Comparison of ENCODE assay signal across 22 cellular contexts in genomic region chr6:3715285-3715684, GRCh38.
"Had no signal": no experiment of that assay in that cellular context is flagged by ENCODE, and none has a peak within 500 bp of the region (broad histone marks: within the 10 kb centered on the region; RNA-seq: fewer than 3 reads in every experiment).

No MANE protein-coding gene starts in this region.

- DNase-seq: activated CD4-positive, alpha-beta T cell treated with anti-CD3 and anti-CD28 coated beads for 36 hours; activated CD4-positive, alpha-beta T cell treated with anti-CD3 and anti-CD28 coated beads, Interleukin-2, amount 50 U/mL, for 4 hours; activated CD4-positive, CD25-positive, alpha-beta regulatory T cell; activated effector memory CD4-positive, alpha-beta T cell treated with Interleukin-2 at 50 U/mL for 16 hours; activated naive CD4-positive, alpha-beta T cell treated with anti-CD3 and anti-CD28 coated beads for 36 hours; activated naive CD8-positive, alpha-beta T cell treated with anti-CD3 and anti-CD28 coated beads for 36 hours; activated T-cell treated with anti-CD3 and anti-CD28 coated beads for 4 hours; activated T-cell treated with anti-CD3 and anti-CD28 coated beads, Interleukin-2, amount 50 U/mL, for 72 hours; adrenal gland; aorta; endodermal cell; kidney glomerular epithelial cell; left lung; right cardiac atrium; spleen; stimulated activated naive CD4-positive, alpha-beta T cell; T-helper 2 cell; tibial artery had no signal

- H3K9me3 ChIP-seq: adrenal gland, suprapubic skin, tibial artery had no signal

- H3K4me3 Mint-ChIP-seq: activated CD4-positive, alpha-beta T cell treated with anti-CD3 and anti-CD28 coated beads for 36 hours; activated naive CD4-positive, alpha-beta T cell treated with anti-CD3 and anti-CD28 coated beads for 36 hours; activated naive CD8-positive, alpha-beta T cell treated with anti-CD3 and anti-CD28 coated beads for 36 hours; activated T-cell treated with anti-CD3 and anti-CD28 coated beads, Interleukin-2, amount 50 U/mL, for 72 hours; brain; endodermal cell; nephron had no signal

- H3K9me3 Mint-ChIP-seq: activated naive CD4-positive, alpha-beta T cell treated with anti-CD3 and anti-CD28 coated beads for 36 hours; activated naive CD8-positive, alpha-beta T cell treated with anti-CD3 and anti-CD28 coated beads for 36 hours; activated T-cell treated with anti-CD3 and anti-CD28 coated beads, Interleukin-2, amount 50 U/mL, for 72 hours had no signal

- H3K27me3 Mint-ChIP-seq: activated naive CD8-positive, alpha-beta T cell treated with anti-CD3 and anti-CD28 coated beads for 36 hours; brain had no signal

- ATAC-seq: activated CD4-positive, alpha-beta T cell treated with anti-CD3 and anti-CD28 coated beads for 36 hours; activated T-cell treated with anti-CD3 and anti-CD28 coated beads, Interleukin-2, amount 50 U/mL, for 72 hours; left lung; right cardiac atrium had no signal

- H3K36me3 Mint-ChIP-seq: activated naive CD8-positive, alpha-beta T cell treated with anti-CD3 and anti-CD28 coated beads for 36 hours had no signal

- H3K27ac Mint-ChIP-seq: activated CD4-positive, alpha-beta T cell treated with anti-CD3 and anti-CD28 coated beads for 36 hours; activated naive CD4-positive, alpha-beta T cell treated with anti-CD3 and anti-CD28 coated beads for 36 hours; activated naive CD8-positive, alpha-beta T cell treated with anti-CD3 and anti-CD28 coated beads for 36 hours; activated T-cell treated with anti-CD3 and anti-CD28 coated beads, Interleukin-2, amount 50 U/mL, for 72 hours; brain; endodermal cell; nephron had no signal

- H3K27ac ChIP-seq: adrenal gland, left lung, spleen, suprapubic skin, tibial artery had no signal

- H3K4me1 ChIP-seq: adrenal gland, left lung, spleen, suprapubic skin had no signal

- H3K36me3 ChIP-seq: adrenal gland, left lung, spleen, suprapubic skin had no signal

- H3K27me3 ChIP-seq: adrenal gland, left lung, spleen, suprapubic skin, tibial artery had no signal

- H3K4me1 Mint-ChIP-seq: activated CD4-positive, alpha-beta T cell treated with anti-CD3 and anti-CD28 coated beads for 36 hours; activated naive CD8-positive, alpha-beta T cell treated with anti-CD3 and anti-CD28 coated beads for 36 hours; nephron had no signal

- H3K4me3 ChIP-seq: adrenal gland, left lung, lung, spleen, suprapubic skin, tibial artery had no signal
